14 cellular contexts compared by ENCODE assay signal in genomic region chr9:34650816-34651215, GRCh38. TPM values are rescaled to one million over a fixed set of nuclear protein-coding genes. Genes with fewer than 3 reads are reported as not detected.
DNase-seq lines count a peak whose midpoint lies in the region; ATAC-seq and TF ChIP-seq lines count a peak whose summit lies in the region.
"Had no signal": no experiment of that assay in that cellular context is flagged by ENCODE, and none has a peak within 500 bp of the region (broad histone marks: within the 10 kb centered on the region; RNA-seq: fewer than 3 reads in every experiment).

No MANE protein-coding gene starts in this region.

- intact Hi-C loops in Caco-2 (cut with micrococcal nuclease; ENCODE audit: unreplicated experiment) = loop anchor here (10.0 kb wide), 1 partner anchor 54 kb away; no protein-coding TSS in a partner anchor
- intact Hi-C loops in psoas muscle (cut with DNase I) = no loop called here
- intact Hi-C loops in activated T-helper 1 cell treated with anti-CD3 and anti-CD28 coated beads, Interleukin-12 subunit alpha, Interleukin-12 subunit beta, Interleukin-2, Interleukin-4 antibody, amounts not matched to agents 30 ng/mL and 10 ng/mL and 1 ng/mL, durations not matched to agents 14 hours and 24 hours and 36 hours (cut with micrococcal nuclease) = no loop called here
- intact Hi-C loops in PC-9 (cut with micrococcal nuclease; ENCODE audit: unreplicated experiment) = no loop called here

- H3K9me3 ChIP-seq in Caco-2 = no peaks in the 10 kb centered on the region
- H3K9me3 ChIP-seq in adipocyte (ENCODE audit: control insufficient read depth, low read length) = no peaks in the 10 kb centered on the region
- no peaks in the 10 kb centered on the region for H3K9me3 ChIP-seq in psoas muscle
- no peaks in the 10 kb centered on the region for H3K9me3 ChIP-seq in BE2C
- H3K9me3 ChIP-seq in PC-9 (ENCODE audit: insufficient read depth, low read depth) = no peaks in the 10 kb centered on the region
- H3K9me3 ChIP-seq: BLaER1 had no signal

- H3K4me1 ChIP-seq in Caco-2 = peaks cover 35% of the 10 kb centered on the region
- H3K4me1 ChIP-seq in adipocyte (ENCODE audit: control insufficient read depth, insufficient read depth, low read length) = peaks cover 70% of the 10 kb centered on the region
- H3K4me1 ChIP-seq in psoas muscle = peaks cover 51% of the 10 kb centered on the region
- peaks cover 48% of the 10 kb centered on the region for H3K4me1 ChIP-seq in BE2C
- H3K4me1 ChIP-seq in PC-9 (replicated peaks; ENCODE audit: insufficient read depth) = peaks cover 23% of the 10 kb centered on the region

- H3K27me3 Mint-ChIP-seq in Caco-2 (ENCODE audit: insufficient read depth, unreplicated experiment) = no peaks in the 10 kb centered on the region
- H3K27me3 Mint-ChIP-seq in activated T-helper 1 cell treated with anti-CD3 and anti-CD28 coated beads, Interleukin-12 subunit alpha, Interleukin-12 subunit beta, Interleukin-2, Interleukin-4 antibody, amounts not matched to agents 30 ng/mL and 10 ng/mL and 1 ng/mL, durations not matched to agents 14 hours and 24 hours and 36 hours (ENCODE audit: insufficient read depth) = no peaks in the 10 kb centered on the region
- H3K27me3 Mint-ChIP-seq: activated CD8-positive, alpha-beta T cell treated with anti-CD3 and anti-CD28 coated beads for 36 hours had no signal

- H3K79me2 ChIP-seq in PC-9 (ENCODE audit: low read depth) = peaks cover 10% of the 10 kb centered on the region; the same call in 1 of the 2 replicates

- H3K4me1 Mint-ChIP-seq in Caco-2 (ENCODE audit: low read depth, unreplicated experiment) = peaks cover 30% of the 10 kb centered on the region
- peaks cover 43% of the 10 kb centered on the region for H3K4me1 Mint-ChIP-seq in activated T-helper 1 cell treated with anti-CD3 and anti-CD28 coated beads, Interleukin-12 subunit alpha, Interleukin-12 subunit beta, Interleukin-2, Interleukin-4 antibody, amounts not matched to agents 30 ng/mL and 10 ng/mL and 1 ng/mL, durations not matched to agents 14 hours and 24 hours and 36 hours (ENCODE audit: low read depth)

- DNase-seq in Caco-2 (no peak), adipocyte (ENCODE audit: low read depth) (peak; percentile 20), fibroblast of the aortic adventitia (ENCODE audit: low read depth) (peak; percentile 15), psoas muscle (peak in 1 of 2 donors; percentile 41), NCI-H510A (lab: John Stamatoyannopoulos, UW) (no peak), BE2C (no peak), PC-9 (no peak)
- no peak for DNase-seq in activated T-helper 1 cell treated with anti-CD3 and anti-CD28 coated beads, Interleukin-12 subunit alpha, Interleukin-12 subunit beta, Interleukin-2, Interleukin-4 antibody, amounts not matched to agents 30 ng/mL and 10 ng/mL and 1 ng/mL, durations not matched to agents 14 hours and 24 hours and 36 hours (ENCODE audit: low spot score)
- DNase-seq: activated CD8-positive, alpha-beta T cell treated with anti-CD3 and anti-CD28 coated beads for 36 hours; NCI-H2171 had no signal

- no peak overlapping the region for H3K9ac ChIP-seq in adipocyte (ENCODE audit: low read length)
- H3K9ac ChIP-seq: BLaER1, KMS-11 had no signal

- peak overlapping the region; percentile 62 for H3K27ac Mint-ChIP-seq in Caco-2 (ENCODE audit: unreplicated experiment)
- H3K27ac Mint-ChIP-seq in activated T-helper 1 cell treated with anti-CD3 and anti-CD28 coated beads, Interleukin-12 subunit alpha, Interleukin-12 subunit beta, Interleukin-2, Interleukin-4 antibody, amounts not matched to agents 30 ng/mL and 10 ng/mL and 1 ng/mL, durations not matched to agents 14 hours and 24 hours and 36 hours = no peak overlapping the region
- H3K27ac Mint-ChIP-seq: activated CD8-positive, alpha-beta T cell treated with anti-CD3 and anti-CD28 coated beads for 36 hours had no signal

- H3K36me3 Mint-ChIP-seq in Caco-2 (ENCODE audit: insufficient read depth, unreplicated experiment) = peaks cover 28% of the 10 kb centered on the region
- H3K36me3 Mint-ChIP-seq in activated T-helper 1 cell treated with anti-CD3 and anti-CD28 coated beads, Interleukin-12 subunit alpha, Interleukin-12 subunit beta, Interleukin-2, Interleukin-4 antibody, amounts not matched to agents 30 ng/mL and 10 ng/mL and 1 ng/mL, durations not matched to agents 14 hours and 24 hours and 36 hours (ENCODE audit: low read depth) = peaks cover 23% of the 10 kb centered on the region

- H3K36me3 ChIP-seq in Caco-2 (ENCODE audit: control insufficient read depth, insufficient read depth, low read length) (no peaks in the 10 kb centered on the region), adipocyte (ENCODE audit: control insufficient read depth, insufficient read depth, low read length, severe bottlenecking) (peaks cover 15% of the 10 kb centered on the region), psoas muscle (ENCODE audit: insufficient read depth in 1 of 2, low read depth in 1 of 2) (peaks cover 0 to 34% of the 10 kb centered on the region in 2 donors), BE2C (peaks cover 14% of the 10 kb centered on the region), PC-9 (ENCODE audit: low read depth) (no peaks in the 10 kb centered on the region)

- H3K9me2 ChIP-seq in PC-9 (ENCODE audit: insufficient read depth) = no peaks in the 10 kb centered on the region

- H3K4me3 Mint-ChIP-seq in Caco-2 (ENCODE audit: unreplicated experiment) = peak overlapping the region; percentile 66
- H3K4me3 Mint-ChIP-seq in activated T-helper 1 cell treated with anti-CD3 and anti-CD28 coated beads, Interleukin-12 subunit alpha, Interleukin-12 subunit beta, Interleukin-2, Interleukin-4 antibody, amounts not matched to agents 30 ng/mL and 10 ng/mL and 1 ng/mL, durations not matched to agents 14 hours and 24 hours and 36 hours = no peak overlapping the region
- H3K4me3 Mint-ChIP-seq: activated CD8-positive, alpha-beta T cell treated with anti-CD3 and anti-CD28 coated beads for 36 hours had no signal

- 50 to 57% (median 57%) methylated on average over 5 of the region's 5 CpGs for WGBS in psoas muscle, 3 donors

- no peak overlapping the region for H3K4me2 ChIP-seq in PC-9
- H3K4me2 ChIP-seq: BLaER1, KMS-11 had no signal

- H4K20me1 ChIP-seq in PC-9 (ENCODE audit: insufficient read depth) = no peaks in the 10 kb centered on the region; the same call in 1 of the 2 replicates

- no peak for ATAC-seq in psoas muscle
- ATAC-seq: activated CD8-positive, alpha-beta T cell treated with anti-CD3 and anti-CD28 coated beads for 36 hours had no signal

- H3K27ac ChIP-seq in psoas muscle (peak overlapping the region; percentile 88), PC-9 (no peak overlapping the region)
- H3K27ac ChIP-seq: BLaER1, KMS-11 had no signal

- H3K27me3 ChIP-seq in Caco-2 (replicated peaks; ENCODE audit: control insufficient read depth, insufficient read depth, low read length) = no peaks in the 10 kb centered on the region
- no peaks in the 10 kb centered on the region for H3K27me3 ChIP-seq in adipocyte (replicated peaks; ENCODE audit: control insufficient read depth, insufficient read depth, low read length)
- H3K27me3 ChIP-seq in psoas muscle (ENCODE audit: insufficient read depth in 3 of 3, low read length in 2 of 3) = no peaks in the 10 kb centered on the region
- H3K27me3 ChIP-seq in BE2C = no peaks in the 10 kb centered on the region
- no peaks in the 10 kb centered on the region for H3K27me3 ChIP-seq in PC-9 (ENCODE audit: insufficient read depth, low read depth)
- H3K27me3 ChIP-seq: BLaER1 had no signal

- POLR2A ChIA-PET in Caco-2 (lab: Charles Lee) = interaction anchor here (2.6 kb wide), 1 partner anchor 14 kb away, joined by 11 read pairs; the partner anchor contains the start of gene SIGMAR1
- POLR2A ChIA-PET in PC-9 (lab: Charles Lee; ENCODE audit: unreplicated experiment) = interaction anchor here (0.6 kb wide), 1 partner anchor 14 kb away, joined by 3 read pairs; no protein-coding TSS in a partner anchor

- CTCF ChIA-PET in Caco-2 (lab: Charles Lee) (interaction anchor here (1.4 kb wide), 3 partner anchors 8 to 17 kb away, joined by 4 to 5 read pairs (median 5); partner anchors contain the start of gene SIGMAR1), PC-9 (lab: Charles Lee) (interaction anchor here (0.5 kb wide), 1 partner anchor 37 kb away, joined by 3 read pairs; no protein-coding TSS in a partner anchor)

- H3F3A ChIP-seq in PC-9 (ENCODE audit: insufficient read depth, low read depth) = peaks cover 11% of the 10 kb centered on the region; the same call in 1 of the 2 replicates

- H3K4me3 ChIP-seq in Caco-2 (ENCODE audit: low read depth, low read length) (no peak overlapping the region), adipocyte (ENCODE audit: low read length) (peak overlapping the region; percentile 81), fibroblast of the aortic adventitia (ENCODE audit: low read depth, low read length) (no peak overlapping the region), psoas muscle (no peak overlapping the region), BE2C (ENCODE audit: low read depth, low read length) (no peak overlapping the region), PC-9 (no peak overlapping the region)
- H3K4me3 ChIP-seq: BLaER1 had no signal

- TF ChIP-seq CTCF in Caco-2 (IDR thresholded peaks at IDR 0.05; ENCODE audit: insufficient read depth in 1 of 2, low read depth in 1 of 2, low read length in 1 of 2, severe bottlenecking in 1 of 2, unreplicated experiment in 1 of 2) (no peak), fibroblast of the aortic adventitia (IDR thresholded peaks at IDR 0.05; ENCODE audit: insufficient read depth, low read length) (no peak), psoas muscle (IDR thresholded peaks at IDR 0.05) (no peak), BE2C (IDR thresholded peaks at IDR 0.05; ENCODE audit: low read depth, low read length) (no peak), PC-9 (conservative IDR thresholded peaks at IDR 0.05) (no peak)

- no peak overlapping the region for H2AFZ ChIP-seq in PC-9

- no peaks in the 10 kb centered on the region for H3K9me3 Mint-ChIP-seq in Caco-2 (ENCODE audit: unreplicated experiment)
- H3K9me3 Mint-ChIP-seq in activated T-helper 1 cell treated with anti-CD3 and anti-CD28 coated beads, Interleukin-12 subunit alpha, Interleukin-12 subunit beta, Interleukin-2, Interleukin-4 antibody, amounts not matched to agents 30 ng/mL and 10 ng/mL and 1 ng/mL, durations not matched to agents 14 hours and 24 hours and 36 hours = no peaks in the 10 kb centered on the region
- H3K9me3 Mint-ChIP-seq: activated CD8-positive, alpha-beta T cell treated with anti-CD3 and anti-CD28 coated beads for 36 hours had no signal

- BruUV-seq in Caco-2 (replicated peaks; lab: Mats Ljungman, UMichigan) = no TSS peak
- no TSS peak for BruUV-seq in PC-9 (replicated peaks; lab: Mats Ljungman, UMichigan)

RNA-seq across cellular contexts. Expression of gene IL11RA, which starts 1.2 kb away (rescaled TPM):
- 5.6 and 7.1 TPM in 2 replicates for total RNA-seq in Caco-2 (2022)
- 23.8 and 26.7 TPM in 2 replicates for total RNA-seq in fibroblast of the aortic adventitia (ENCODE audit: low replicate concordance)
- total RNA-seq in psoas muscle = 10 to 100 TPM in 3 of 4 donors, 1 to 10 TPM in 1; 7.7 to 20.1 (median 11.4) TPM
- 10 to 100 TPM in 2 of 3 donors, 1 to 10 TPM in 1; 8.8 to 12.4 (median 12.3) TPM for polyA plus RNA-seq in psoas muscle
- total RNA-seq in activated T-helper 1 cell treated with anti-CD3 and anti-CD28 coated beads, Interleukin-12 subunit alpha, Interleukin-12 subunit beta, Interleukin-2, Interleukin-4 antibody, amounts not matched to agents 30 ng/mL and 10 ng/mL and 1 ng/mL, durations not matched to agents 14 hours and 24 hours and 36 hours = 29.9 and 30.3 TPM in 2 replicates
- 32.9 TPM for polyA plus RNA-seq in BE2C (2012; ENCODE audit: insufficient read depth, insufficient read length, low read depth)
- 8.5 and 8.7 TPM in 2 replicates for total RNA-seq in PC-9 (2021)

RNA-seq across cellular contexts. Expression of gene GALT, which starts 4.3 kb away (rescaled TPM):
- total RNA-seq in Caco-2 (2022) (50.1 and 52.0 TPM in 2 replicates), fibroblast of the aortic adventitia (ENCODE audit: low replicate concordance) (22.8 and 26.8 TPM in 2 replicates), psoas muscle (10 to 100 TPM; 16.5 to 40.6 (median 27.1) TPM), PC-9 (2021) (13.5 and 18.2 TPM in 2 replicates)
- 10 to 100 TPM in 2 of 3 donors, 1 to 10 TPM in 1; 9.5 to 17.7 (median 15.7) TPM for polyA plus RNA-seq in psoas muscle
- total RNA-seq in activated T-helper 1 cell treated with anti-CD3 and anti-CD28 coated beads, Interleukin-12 subunit alpha, Interleukin-12 subunit beta, Interleukin-2, Interleukin-4 antibody, amounts not matched to agents 30 ng/mL and 10 ng/mL and 1 ng/mL, durations not matched to agents 14 hours and 24 hours and 36 hours = 72.0 and 73.7 TPM in 2 replicates
- polyA plus RNA-seq in BE2C (2012; ENCODE audit: insufficient read depth, insufficient read length, low read depth) = 58.3 TPM

RNA-seq across cellular contexts. Expression of gene CCL27, which starts 11.6 kb away (rescaled TPM):
- total RNA-seq in Caco-2 (2022) (not detected in 2 replicates), fibroblast of the aortic adventitia (ENCODE audit: low replicate concordance) (not detected in 2 replicates), psoas muscle (under 1 TPM in 2 of 4 donors, not detected in 2; 0.25 to 0.50 TPM), PC-9 (2021) (0.44 and 0.98 TPM in 2 replicates)
- polyA plus RNA-seq in psoas muscle = under 1 TPM; 0.14 to 0.31 (median 0.21) TPM
- total RNA-seq in activated T-helper 1 cell treated with anti-CD3 and anti-CD28 coated beads, Interleukin-12 subunit alpha, Interleukin-12 subunit beta, Interleukin-2, Interleukin-4 antibody, amounts not matched to agents 30 ng/mL and 10 ng/mL and 1 ng/mL, durations not matched to agents 14 hours and 24 hours and 36 hours = 0.62 TPM in 1 of 2 replicates, not detected in the other
- not detected for polyA plus RNA-seq in BE2C (2012; ENCODE audit: insufficient read depth, insufficient read length, low read depth)
- total RNA-seq: epithelial cell of proximal tubule, SK-MEL-5 had no signal

RNA-seq across cellular contexts. Expression of gene SIGMAR1, which starts 13.2 kb away (rescaled TPM):
- total RNA-seq in Caco-2 (2022) (102 and 103 TPM in 2 replicates), fibroblast of the aortic adventitia (ENCODE audit: low replicate concordance) (71.3 and 97.8 TPM in 2 replicates), psoas muscle (10 to 100 TPM; 13.0 to 16.5 (median 13.8) TPM), PC-9 (2021) (55.8 and 57.9 TPM in 2 replicates)
- polyA plus RNA-seq in psoas muscle = 10 to 100 TPM; 13.8 to 50.1 (median 20.1) TPM
- total RNA-seq in activated T-helper 1 cell treated with anti-CD3 and anti-CD28 coated beads, Interleukin-12 subunit alpha, Interleukin-12 subunit beta, Interleukin-2, Interleukin-4 antibody, amounts not matched to agents 30 ng/mL and 10 ng/mL and 1 ng/mL, durations not matched to agents 14 hours and 24 hours and 36 hours = 128 and 130 TPM in 2 replicates
- polyA plus RNA-seq in BE2C (2012; ENCODE audit: insufficient read depth, insufficient read length, low read depth) = 226 TPM

RNA-seq across cellular contexts. Expression of gene ARID3C, which starts 21.9 kb away (rescaled TPM):
- not detected in 2 replicates for total RNA-seq in Caco-2 (2022)
- total RNA-seq in fibroblast of the aortic adventitia (ENCODE audit: low replicate concordance) = 0.09 and 0.74 TPM in 2 replicates
- under 1 TPM in 1 of 4 donors, not detected in 3; 0.16 TPM for total RNA-seq in psoas muscle
- polyA plus RNA-seq in psoas muscle = not detected
- 0.23 TPM in 1 of 2 replicates, not detected in the other for total RNA-seq in activated T-helper 1 cell treated with anti-CD3 and anti-CD28 coated beads, Interleukin-12 subunit alpha, Interleukin-12 subunit beta, Interleukin-2, Interleukin-4 antibody, amounts not matched to agents 30 ng/mL and 10 ng/mL and 1 ng/mL, durations not matched to agents 14 hours and 24 hours and 36 hours
- polyA plus RNA-seq in BE2C (2012; ENCODE audit: insufficient read depth, insufficient read length, low read depth) = not detected
- not detected in 2 replicates for total RNA-seq in PC-9 (2021)
- total RNA-seq: epithelial cell of proximal tubule had no signal

Comparison
In these comparisons a context has a peak if more than half of its experiments do, and no peak if none do; other contexts are left out.
1. DNase-seq: peak in adipocyte (single experiment) and fibroblast of the aortic adventitia (single experiment); none in Caco-2 (0 of 2), activated T-helper 1 cell treated with anti-CD3 and anti-CD28 coated beads, Interleukin-12 subunit alpha, Interleukin-12 subunit beta, Interleukin-2, Interleukin-4 antibody, amounts not matched to agents 30 ng/mL and 10 ng/mL and 1 ng/mL, durations not matched to agents 14 hours and 24 hours and 36 hours (single experiment), NCI-H510A (single experiment), BE2C (single experiment) and PC-9 (0 of 2).